In the genomic region with DNA sequence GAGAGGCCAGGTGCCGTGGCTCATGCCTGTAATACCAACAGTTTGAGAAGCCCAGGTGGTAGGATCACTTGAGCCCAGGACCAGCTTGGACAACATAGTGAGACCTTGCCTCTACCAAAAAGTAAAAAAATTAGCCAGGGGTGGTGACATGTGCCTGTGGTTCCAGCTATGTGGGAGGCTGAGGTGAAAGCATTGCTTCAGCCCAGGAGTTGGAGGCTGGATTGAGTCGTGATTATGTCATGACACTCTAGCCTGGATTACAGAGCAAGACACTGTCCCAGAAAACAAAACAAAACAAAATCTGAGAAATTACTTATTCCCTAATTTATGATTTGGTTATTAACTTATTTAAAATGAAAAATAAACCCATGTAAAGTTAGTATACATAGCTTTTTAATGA, we compare ENCODE assay signal across 23 cellular contexts. TPM values are rescaled to one million over a fixed set of nuclear protein-coding genes. Genes with fewer than 3 reads are reported as not detected.
DNase-seq lines count a peak whose midpoint lies in the region; ATAC-seq, FAIRE-seq and TF ChIP-seq lines count a peak whose summit lies in the region.
"Had no signal": no experiment of that assay in that cellular context is flagged by ENCODE, and none has a peak within 500 bp of the region (broad histone marks: within the 10 kb centered on the region; RNA-seq: fewer than 3 reads in every experiment).

No MANE protein-coding gene starts in this region.

- no peak overlapping the region for H2BK15ac ChIP-seq in IMR-90 (ENCODE audit: low read depth, low read length)

- no peak overlapping the region for H2AK9ac ChIP-seq in IMR-90 (replicated peaks; ENCODE audit: low read depth, low read length, poor library complexity)

- no CpG with 5 or more reads among the region's 2 CpGs for WGBS in IMR-90 (ENCODE audit: extremely low coverage in 2 of 2, insufficient read length in 1 of 2), 2 experiments
- WGBS in aorta, 2 donors = 85 to 89% methylated on average over 2 of the region's 2 CpGs

- H4K8ac ChIP-seq in IMR-90 (ENCODE audit: low read depth in 2 of 2, low read length in 2 of 2) = no peak overlapping the region

- no peak overlapping the region; the same call in 1 of the 2 replicates for H3K4ac ChIP-seq in IMR-90 (ENCODE audit: low read depth, low read length)

- H3K27ac ChIP-seq in IMR-90 (ENCODE audit: insufficient read depth, low read length) (no peak overlapping the region), astrocyte (ENCODE audit: low read depth, low read length) (no peak overlapping the region), subcutaneous abdominal adipose tissue (ENCODE audit: low read depth, low read length) (peak overlapping the region; percentile 7), aorta (ENCODE audit: low read depth in 1 of 2, low read length in 2 of 2) (no peak overlapping the region)
- H3K27ac ChIP-seq: RWPE1, SJSA1 had no signal

- no peak overlapping the region for H3K56ac ChIP-seq in IMR-90 (ENCODE audit: extremely low read depth, insufficient read depth, low read length)

- H3K18ac ChIP-seq in IMR-90 (ENCODE audit: low read depth, low read length) = no peak overlapping the region

- H2AFZ ChIP-seq in IMR-90 (replicated peaks; ENCODE audit: low read length, poor library complexity) (no peak overlapping the region), astrocyte (ENCODE audit: low read depth, low read length) (no peak overlapping the region)

- peaks cover 51 to 83% of the 10 kb centered on the region in 2 experiments for H3K79me1 ChIP-seq in IMR-90 (ENCODE audit: low read depth in 1 of 2, low read length in 2 of 2)

- H4K20me1 ChIP-seq in IMR-90 (ENCODE audit: insufficient read depth, low read length) (peaks cover 41% of the 10 kb centered on the region), astrocyte (ENCODE audit: insufficient read depth, low read length) (peaks cover 71% of the 10 kb centered on the region)

- H3K27me3 ChIP-seq in IMR-90 (ENCODE audit: control insufficient read depth, insufficient read depth, low read length) = no peaks in the 10 kb centered on the region
- H3K27me3 ChIP-seq in astrocyte (ENCODE audit: insufficient read depth, low read length) = no peaks in the 10 kb centered on the region
- no peaks in the 10 kb centered on the region for H3K27me3 ChIP-seq in subcutaneous abdominal adipose tissue (ENCODE audit: control insufficient read depth in 5 of 5, insufficient read depth in 4 of 5, low read length in 5 of 5)
- no peaks in the 10 kb centered on the region for H3K27me3 ChIP-seq in aorta (ENCODE audit: control insufficient read depth in 1 of 2, insufficient read depth in 2 of 2, low read length in 1 of 2)
- H3K27me3 ChIP-seq: SJSA1 had no signal

- no peak overlapping the region for H3K27ac Mint-ChIP-seq in activated naive CD8-positive, alpha-beta T cell treated with anti-CD3 and anti-CD28 coated beads, Interleukin-2, amount 50 U/mL, for 24 hours
- no peak overlapping the region for H3K27ac Mint-ChIP-seq in activated naive CD8-positive, alpha-beta T cell treated with anti-CD3 and anti-CD28 coated beads for 36 hours
- peak overlapping the region; percentile 19 for H3K27ac Mint-ChIP-seq in astrocyte (ENCODE audit: unreplicated experiment)
- H3K27ac Mint-ChIP-seq: CD4-positive, CD25-positive, alpha-beta regulatory T cell had no signal

- FAIRE-seq in astrocyte (lab: Jason Lieb, UNC) = no peak
- FAIRE-seq: D721Med, HepG2 had no signal

- no peak for DNase-seq in activated naive CD8-positive, alpha-beta T cell treated with anti-CD3 and anti-CD28 coated beads, Interleukin-2, amount 50 U/mL, for 24 hours
- DNase-seq in activated naive CD8-positive, alpha-beta T cell treated with anti-CD3 and anti-CD28 coated beads for 36 hours = no peak
- peak; percentile 43 for DNase-seq in IMR-90
- no peak for DNase-seq in astrocyte (ENCODE audit: low read depth)
- DNase-seq in aorta = no peak
- DNase-seq in DMS153 treated with DMSO at 0.1 percent for 48 hours (lab: John Stamatoyannopoulos, UW; ENCODE audit: unreplicated experiment) = no peak
- DNase-seq in cortex of kidney (lab: John Stamatoyannopoulos, UW) = no peak
- DNase-seq: AML-193; CD4-positive, CD25-positive, alpha-beta regulatory T cell; DND-41; GOT3; Karpas-422; MV-4-11; NCI-H146; NCI-H2227 treated with DMSO at 0.1 percent for 48 hours; NCI-H526 treated with DMSO at 0.1 percent for 48 hours; NK-92 treated with Interleukin-12 subunit alpha and Interleukin-12 subunit beta, amount 100 ng/mL, for 24 hours; OCI-M1 had no signal

- intact Hi-C loops in IMR-90 (cut with micrococcal nuclease) = no loop called here
- intact Hi-C loops in aorta (cut with DNase I) = no loop called here

- peaks cover 95% of the 10 kb centered on the region for H3K79me2 ChIP-seq in astrocyte (ENCODE audit: insufficient read depth, low read length)

- POLR2A ChIA-PET in IMR-90 (lab: Charles Lee; ENCODE audit: unreplicated experiment) = interaction anchor here (0.6 kb wide), 1 partner anchor 16 kb away, joined by 3 read pairs; no protein-coding TSS in a partner anchor

- H3K27me3 Mint-ChIP-seq in activated naive CD8-positive, alpha-beta T cell treated with anti-CD3 and anti-CD28 coated beads, Interleukin-2, amount 50 U/mL, for 24 hours = no peaks in the 10 kb centered on the region
- no peaks in the 10 kb centered on the region for H3K27me3 Mint-ChIP-seq in activated naive CD8-positive, alpha-beta T cell treated with anti-CD3 and anti-CD28 coated beads for 36 hours
- H3K27me3 Mint-ChIP-seq in astrocyte (ENCODE audit: low read depth, unreplicated experiment) = no peaks in the 10 kb centered on the region

- H2BK5ac ChIP-seq in IMR-90 (ENCODE audit: low read depth, low read length, poor library complexity, severe bottlenecking) = no peak overlapping the region

- H4K91ac ChIP-seq in IMR-90 (ENCODE audit: insufficient read depth, low read depth, low read length) = no peak overlapping the region

- no peak overlapping the region for H3K4me3 ChIP-seq in IMR-90 (ENCODE audit: insufficient read depth, low read depth, low read length)
- H3K4me3 ChIP-seq in astrocyte (ENCODE audit: insufficient read depth, low read depth, low read length) = no peak overlapping the region
- H3K4me3 ChIP-seq in subcutaneous abdominal adipose tissue (ENCODE audit: low read depth in 1 of 5, low read length in 5 of 5) = no peak overlapping the region
- no peak overlapping the region for H3K4me3 ChIP-seq in aorta (ENCODE audit: low read length in 2 of 2)
- H3K4me3 ChIP-seq: SJSA1 had no signal

- dilution Hi-C loops in IMR-90 (cut with HindIII; ENCODE audit: low sequenced_read_pairs, unreplicated experiment) = no loop called here

- peaks cover 22% of the 10 kb centered on the region for H3K9me1 ChIP-seq in IMR-90 (ENCODE audit: insufficient read depth, low read length)

- in situ Hi-C loops in IMR-90 (cut with MboI; ENCODE audit: low sequenced_read_pairs) = no loop called here

- H3K4me2 ChIP-seq in IMR-90 (ENCODE audit: low read depth, low read length) (no peak overlapping the region), astrocyte (ENCODE audit: low read length) (no peak overlapping the region)

- no peak overlapping the region for H3K14ac ChIP-seq in IMR-90 (replicated peaks; ENCODE audit: low read depth, low read length)

- TF ChIP-seq RAD21 in IMR-90 (IDR thresholded peaks at IDR 0.05; ENCODE audit: low read length) = no peak

- H4K5ac ChIP-seq in IMR-90 (ENCODE audit: low read depth, low read length) = no peak overlapping the region

- H2BK20ac ChIP-seq in IMR-90 (ENCODE audit: low read depth, low read length) = no peak overlapping the region

- H3K4me1 ChIP-seq in IMR-90 (ENCODE audit: control insufficient read depth, insufficient read depth, low read length) (peaks cover 10% of the 10 kb centered on the region), astrocyte (ENCODE audit: insufficient read depth, low read length) (peaks cover 3% of the 10 kb centered on the region), subcutaneous abdominal adipose tissue (ENCODE audit: control insufficient read depth in 5 of 5, insufficient read depth in 5 of 5, low read length in 5 of 5) (peaks cover 0 to 54% (median 38%) of the 10 kb centered on the region in 5 donors), aorta (ENCODE audit: control insufficient read depth in 1 of 2, insufficient read depth in 2 of 2, low read length in 2 of 2) (no peaks in the 10 kb centered on the region)
- H3K4me1 ChIP-seq: SJSA1 had no signal

- CTCF ChIA-PET in IMR-90 (lab: Yijun Ruan, JAX) = interaction anchor here (0.6 kb wide), 2 partner anchors 18 to 111 kb away, joined by 3 to 5 read pairs; no protein-coding TSS in a partner anchor

- H3K9ac ChIP-seq in IMR-90 (ENCODE audit: low read depth, low read length) = no peak overlapping the region
- H3K9ac ChIP-seq in astrocyte (ENCODE audit: low read length) = no peak overlapping the region
- no peak overlapping the region for H3K9ac ChIP-seq in subcutaneous abdominal adipose tissue (ENCODE audit: low read length in 5 of 5)

- no peak overlapping the region for H3K23ac ChIP-seq in IMR-90 (ENCODE audit: low read depth, low read length)

- H3K4me1 Mint-ChIP-seq in activated naive CD8-positive, alpha-beta T cell treated with anti-CD3 and anti-CD28 coated beads, Interleukin-2, amount 50 U/mL, for 24 hours = no peaks in the 10 kb centered on the region
- H3K4me1 Mint-ChIP-seq in activated naive CD8-positive, alpha-beta T cell treated with anti-CD3 and anti-CD28 coated beads for 36 hours = no peaks in the 10 kb centered on the region
- peaks cover 23% of the 10 kb centered on the region for H3K4me1 Mint-ChIP-seq in astrocyte (ENCODE audit: low read depth, unreplicated experiment)
- H3K4me1 Mint-ChIP-seq: CD4-positive, CD25-positive, alpha-beta regulatory T cell had no signal

- TF ChIP-seq POLR2A in IMR-90 (IDR thresholded peaks at IDR 0.05; ENCODE audit: low read depth, low read length) = no peak

- no peak overlapping the region for H3K4me3 Mint-ChIP-seq in activated naive CD8-positive, alpha-beta T cell treated with anti-CD3 and anti-CD28 coated beads, Interleukin-2, amount 50 U/mL, for 24 hours
- no peak overlapping the region for H3K4me3 Mint-ChIP-seq in activated naive CD8-positive, alpha-beta T cell treated with anti-CD3 and anti-CD28 coated beads for 36 hours
- H3K4me3 Mint-ChIP-seq in astrocyte (ENCODE audit: unreplicated experiment) = peak overlapping the region; percentile 7
- H3K4me3 Mint-ChIP-seq: CD4-positive, CD25-positive, alpha-beta regulatory T cell had no signal

- no peak overlapping the region for H2BK120ac ChIP-seq in IMR-90 (ENCODE audit: low read depth, low read length)

- H2AK5ac ChIP-seq in IMR-90 (ENCODE audit: low read depth, low read length) = no peak overlapping the region

- no TSS peak for BruUV-seq in IMR-90 (replicated peaks; lab: Mats Ljungman, UMichigan)

- H3K9me3 ChIP-seq in IMR-90 (ENCODE audit: control insufficient read depth, insufficient read depth, low read length) (no peaks in the 10 kb centered on the region), astrocyte (ENCODE audit: insufficient read depth, low read depth, low read length) (no peaks in the 10 kb centered on the region), subcutaneous abdominal adipose tissue (ENCODE audit: control insufficient read depth in 5 of 5, low read length in 5 of 5) (no peaks in the 10 kb centered on the region), aorta (ENCODE audit: control insufficient read depth, low read length) (no peaks in the 10 kb centered on the region)
- H3K9me3 ChIP-seq: SJSA1 had no signal

- H3K36me3 Mint-ChIP-seq in activated naive CD8-positive, alpha-beta T cell treated with anti-CD3 and anti-CD28 coated beads, Interleukin-2, amount 50 U/mL, for 24 hours (ENCODE audit: low read depth) = no peaks in the 10 kb centered on the region
- no peaks in the 10 kb centered on the region for H3K36me3 Mint-ChIP-seq in activated naive CD8-positive, alpha-beta T cell treated with anti-CD3 and anti-CD28 coated beads for 36 hours
- no peaks in the 10 kb centered on the region for H3K36me3 Mint-ChIP-seq in astrocyte (ENCODE audit: low read depth, unreplicated experiment)
- H3K36me3 Mint-ChIP-seq: CD4-positive, CD25-positive, alpha-beta regulatory T cell had no signal

- no peaks in the 10 kb centered on the region for H3K9me3 Mint-ChIP-seq in activated naive CD8-positive, alpha-beta T cell treated with anti-CD3 and anti-CD28 coated beads, Interleukin-2, amount 50 U/mL, for 24 hours
- H3K9me3 Mint-ChIP-seq in activated naive CD8-positive, alpha-beta T cell treated with anti-CD3 and anti-CD28 coated beads for 36 hours = no peaks in the 10 kb centered on the region
- no peaks in the 10 kb centered on the region for H3K9me3 Mint-ChIP-seq in astrocyte (ENCODE audit: unreplicated experiment)
- H3K9me3 Mint-ChIP-seq: CD4-positive, CD25-positive, alpha-beta regulatory T cell had no signal

- H3K36me3 ChIP-seq in IMR-90 (ENCODE audit: control insufficient read depth, insufficient read depth, low read length) (no peaks in the 10 kb centered on the region), astrocyte (ENCODE audit: insufficient read depth, low read length) (no peaks in the 10 kb centered on the region), subcutaneous abdominal adipose tissue (ENCODE audit: control insufficient read depth in 5 of 5, insufficient read depth in 5 of 5, low read length in 5 of 5) (no peaks in the 10 kb centered on the region), aorta (ENCODE audit: control insufficient read depth in 1 of 2, insufficient read depth in 2 of 2, low read length in 1 of 2) (no peaks in the 10 kb centered on the region)

- TF ChIP-seq CTCF in IMR-90 (conservative IDR thresholded peaks at IDR 0.05; ENCODE audit: low read depth, low read length) (no peak), astrocyte (IDR thresholded peaks at IDR 0.05; ENCODE audit: insufficient read depth, low read depth, low read length) (no peak)

- ATAC-seq in activated naive CD8-positive, alpha-beta T cell treated with anti-CD3 and anti-CD28 coated beads, Interleukin-2, amount 50 U/mL, for 24 hours = peak; percentile 46
- no peak for ATAC-seq in IMR-90 (ENCODE audit: low read depth)
- ATAC-seq in aorta (ENCODE audit: low FRiP score) = no peak
- ATAC-seq: HepG2 had no signal

RNA-seq across cellular contexts. Expression of gene ITSN1, which starts 27.8 kb away (rescaled TPM):
- 1 to 10 TPM; 3.6 to 6.6 TPM for total RNA-seq in activated naive CD8-positive, alpha-beta T cell treated with anti-CD3 and anti-CD28 coated beads for 36 hours
- total RNA-seq in IMR-90 (2012; rRNA removed) (56.4 and 62.0 TPM in 2 replicates), astrocyte (61.6 and 77.3 TPM in 2 replicates), aorta (100 to 1,000 TPM in 1 of 2 donors, 10 to 100 TPM in 1; 52.7 to 103 TPM)
- polyA plus RNA-seq in IMR-90 (2012; rRNA removed) (40.3 and 45.4 TPM in 2 replicates), aorta (10 to 100 TPM; 20.8 to 21.5 TPM)
- 25.6 and 29.6 TPM in 2 replicates for polyA plus RNA-seq in IMR-90 (2012; cell fraction: cytosol; rRNA removed)
- polyA plus RNA-seq in IMR-90 (2012; cell fraction: nucleus; rRNA removed; ENCODE audit: low replicate concordance) = 68.1 and 155 TPM in 2 replicates

RNA-seq across cellular contexts. Expression of gene CRYZL1, which starts 28.5 kb away (rescaled TPM):
- 10 to 100 TPM; 22.7 to 29.6 TPM for total RNA-seq in activated naive CD8-positive, alpha-beta T cell treated with anti-CD3 and anti-CD28 coated beads for 36 hours
- total RNA-seq in IMR-90 (2012; rRNA removed) = 19.9 and 23.1 TPM in 2 replicates
- 23.7 and 28.5 TPM in 2 replicates for polyA plus RNA-seq in IMR-90 (2012; rRNA removed)
- 6.0 and 13.5 TPM in 2 replicates for polyA plus RNA-seq in IMR-90 (2012; cell fraction: cytosol; rRNA removed)
- 4.7 and 68.1 TPM in 2 replicates for polyA plus RNA-seq in IMR-90 (2012; cell fraction: nucleus; rRNA removed; ENCODE audit: low replicate concordance)
- 30.7 and 31.8 TPM in 2 replicates for total RNA-seq in astrocyte
- 10 to 100 TPM; 49.4 to 65.2 TPM for total RNA-seq in aorta
- polyA plus RNA-seq in aorta = 10 to 100 TPM; 57.7 to 65.2 TPM
